ENCODE assay signal across 10 cellular contexts in genomic region chr5:81755320-81755719, GRCh38. TPM values are rescaled to one million over a fixed set of nuclear protein-coding genes. Genes with fewer than 3 reads are reported as not detected.
DNase-seq lines count a peak whose midpoint lies in the region; ATAC-seq and TF ChIP-seq lines count a peak whose summit lies in the region.
"Had no signal": no experiment of that assay in that cellular context is flagged by ENCODE, and none has a peak within 500 bp of the region (broad histone marks: within the 10 kb centered on the region; RNA-seq: fewer than 3 reads in every experiment).

No MANE protein-coding gene starts in this region.

- H3K9me3 ChIP-seq in Caco-2 (no peaks in the 10 kb centered on the region), PC-3 (ENCODE audit: low read length) (no peaks in the 10 kb centered on the region), fibroblast of lung (ENCODE audit: control insufficient read depth, insufficient read depth, low read depth, low read length) (no peaks in the 10 kb centered on the region), parathyroid adenoma (ENCODE audit: control insufficient read depth, low read length) (no peaks in the 10 kb centered on the region)

- no peak overlapping the region for H3K9ac ChIP-seq in PC-3 (ENCODE audit: low read length)
- H3K9ac ChIP-seq in fibroblast of lung (ENCODE audit: insufficient read depth, low read length) = no peak overlapping the region
- no peak overlapping the region for H3K9ac ChIP-seq in parathyroid adenoma

- no peaks in the 10 kb centered on the region for H4K20me1 ChIP-seq in PC-3 (ENCODE audit: low read length)
- H4K20me1 ChIP-seq in fibroblast of lung (ENCODE audit: control insufficient read depth, extremely low read depth, insufficient read depth, low read length) = no peaks in the 10 kb centered on the region

- H3K27ac ChIP-seq in PC-3 (ENCODE audit: low read length) (peak overlapping the region; percentile 13; the same call in 1 of the 2 replicates), fibroblast of lung (ENCODE audit: insufficient read depth, low read length) (no peak overlapping the region), parathyroid adenoma (peak overlapping the region; percentile 51)

- ATAC-seq in PC-3 = peak; percentile 33
- no peak for ATAC-seq in stimulated activated effector memory CD8-positive, alpha-beta T cell treated with anti-CD3 and anti-CD28 coated beads, Interleukin-12 subunit alpha, Interleukin-12 subunit beta, amount 100 ng/mL, for 72 hours

- H3K9me3 Mint-ChIP-seq in Caco-2 (ENCODE audit: unreplicated experiment) = no peaks in the 10 kb centered on the region
- H3K9me3 Mint-ChIP-seq in stimulated activated effector memory CD8-positive, alpha-beta T cell treated with anti-CD3 and anti-CD28 coated beads, Interleukin-12 subunit alpha, Interleukin-12 subunit beta, amount 100 ng/mL, for 72 hours = no peaks in the 10 kb centered on the region
- H3K9me3 Mint-ChIP-seq: dendritic cell treated with granulocyte-macrophage colony-stimulating factor and Interleukin-4, amounts not matched to agents 40 ng/mL and 50 ng/mL, for 4 days had no signal

- H3K4me3 ChIP-seq in Caco-2 (ENCODE audit: low read depth, low read length) (no peak overlapping the region), PC-3 (ENCODE audit: low read length) (no peak overlapping the region), fibroblast of lung (replicated peaks in 1 of 4; ENCODE audit: control extremely low read depth in 1 of 4, insufficient read depth in 1 of 4, low read depth in 3 of 4, low read length in 4 of 4) (no peak overlapping the region), parathyroid adenoma (ENCODE audit: low read depth, low read length) (peak overlapping the region; percentile 29)

- no peaks in the 10 kb centered on the region for H3K27me3 Mint-ChIP-seq in Caco-2 (ENCODE audit: insufficient read depth, unreplicated experiment)

- H3K4me1 Mint-ChIP-seq in Caco-2 (ENCODE audit: low read depth, unreplicated experiment) = peaks cover 14% of the 10 kb centered on the region
- peaks cover 7% of the 10 kb centered on the region for H3K4me1 Mint-ChIP-seq in stimulated activated effector memory CD8-positive, alpha-beta T cell treated with anti-CD3 and anti-CD28 coated beads, Interleukin-12 subunit alpha, Interleukin-12 subunit beta, amount 100 ng/mL, for 72 hours

- CTCF ChIA-PET in Caco-2 (lab: Charles Lee) (interaction anchor here (0.8 to 1.9 kb wide), 3 partner anchors 83 to 410 kb away, joined by 3 to 8 read pairs (median 3); no protein-coding TSS in a partner anchor), PC-3 (lab: Charles Lee) (interaction anchor here (1.0 kb wide), 1 partner anchor 410 kb away, joined by 3 read pairs; no protein-coding TSS in a partner anchor)

- H3K79me2 ChIP-seq in PC-3 (ENCODE audit: low read length) = no peaks in the 10 kb centered on the region
- H3K79me2 ChIP-seq in fibroblast of lung (ENCODE audit: control insufficient read depth, insufficient read depth, low read length) = no peaks in the 10 kb centered on the region
- H3K79me2 ChIP-seq in parathyroid adenoma = no peaks in the 10 kb centered on the region

- H3K36me3 ChIP-seq in Caco-2 (ENCODE audit: control insufficient read depth, insufficient read depth, low read length) (no peaks in the 10 kb centered on the region), PC-3 (ENCODE audit: low read depth, low read length) (no peaks in the 10 kb centered on the region), fibroblast of lung (ENCODE audit: control insufficient read depth, insufficient read depth, low read length) (no peaks in the 10 kb centered on the region), parathyroid adenoma (ENCODE audit: control insufficient read depth, insufficient read depth, low read length) (no peaks in the 10 kb centered on the region)

- H3K27me3 ChIP-seq in Caco-2 (replicated peaks; ENCODE audit: control insufficient read depth, insufficient read depth, low read length) (no peaks in the 10 kb centered on the region), PC-3 (ENCODE audit: low read length) (no peaks in the 10 kb centered on the region), fibroblast of lung (ENCODE audit: control insufficient read depth, insufficient read depth, low read length) (no peaks in the 10 kb centered on the region), parathyroid adenoma (ENCODE audit: control insufficient read depth, insufficient read depth, low read length) (no peaks in the 10 kb centered on the region)

- POLR2A ChIA-PET in Caco-2 (lab: Charles Lee) = interaction anchor here (1.8 kb wide), 1 partner anchor 97 kb away, joined by 12 read pairs; no protein-coding TSS in a partner anchor
- POLR2A ChIA-PET in PC-3 (lab: Charles Lee; ENCODE audit: unreplicated experiment) = interaction anchor here (0.6 kb wide), 1 partner anchor 41 kb away, joined by 3 read pairs; no protein-coding TSS in a partner anchor

- intact Hi-C loops in Caco-2 (cut with micrococcal nuclease; ENCODE audit: unreplicated experiment) = loop anchor here (1.0 to 2.0 kb wide), 2 partner anchors 29 to 96 kb away; no protein-coding TSS in a partner anchor
- intact Hi-C loops in PC-3 (cut with micrococcal nuclease) = loop anchor here (1.0 kb wide), 2 partner anchors 14 to 96 kb away; no protein-coding TSS in a partner anchor

- peak overlapping the region; percentile 49 for H3K4me3 Mint-ChIP-seq in Caco-2 (ENCODE audit: unreplicated experiment)
- H3K4me3 Mint-ChIP-seq in stimulated activated effector memory CD8-positive, alpha-beta T cell treated with anti-CD3 and anti-CD28 coated beads, Interleukin-12 subunit alpha, Interleukin-12 subunit beta, amount 100 ng/mL, for 72 hours = no peak overlapping the region
- H3K4me3 Mint-ChIP-seq: dendritic cell treated with granulocyte-macrophage colony-stimulating factor and Interleukin-4, amounts not matched to agents 40 ng/mL and 50 ng/mL, for 4 days had no signal

- BruUV-seq in Caco-2 (replicated peaks; lab: Mats Ljungman, UMichigan) (no TSS peak), PC-3 (replicated peaks; lab: Mats Ljungman, UMichigan) (no TSS peak)

- H3K9me2 ChIP-seq in PC-3 (replicated peaks; ENCODE audit: low read length) = no peaks in the 10 kb centered on the region

- H3F3A ChIP-seq in PC-3 (ENCODE audit: low read length, unreplicated experiment) = no peaks in the 10 kb centered on the region

- H3K4me1 ChIP-seq in Caco-2 = peaks cover 23% of the 10 kb centered on the region
- H3K4me1 ChIP-seq in PC-3 (ENCODE audit: insufficient read depth, low read length) = peaks cover 18% of the 10 kb centered on the region
- peaks cover 7% of the 10 kb centered on the region for H3K4me1 ChIP-seq in fibroblast of lung (ENCODE audit: control insufficient read depth, extremely low read depth, insufficient read depth, low read length)
- H3K4me1 ChIP-seq in parathyroid adenoma = peaks cover 14% of the 10 kb centered on the region

- DNase-seq in Caco-2 = peak; percentile 64 to 69
- peak; percentile 88 for DNase-seq in PC-3
- DNase-seq in fibroblast of lung (ENCODE audit: low read depth in 2 of 2) = peak; percentile 79 to 94
- DNase-seq in middle frontal gyrus (ENCODE audit: extremely low spot score, low spot score) = no peak
- no peak for DNase-seq in NCI-H1092 (lab: John Stamatoyannopoulos, UW)
- DNase-seq in stimulated activated effector memory CD8-positive, alpha-beta T cell treated with anti-CD3 and anti-CD28 coated beads, Interleukin-12 subunit alpha, Interleukin-12 subunit beta, amount 100 ng/mL, for 72 hours (ENCODE audit: low spot score in 2 of 2) = no peak
- no peak for DNase-seq in NCI-H2171 (lab: John Stamatoyannopoulos, UW)
- DNase-seq: SHP77 had no signal

- H3K4me2 ChIP-seq in PC-3 (ENCODE audit: low read length) (peak overlapping the region; percentile 63), fibroblast of lung (ENCODE audit: extremely low read depth, insufficient read depth, low read length) (peak overlapping the region; percentile 76), parathyroid adenoma (ENCODE audit: low read length) (peak overlapping the region; percentile 57)

- H2AFZ ChIP-seq in PC-3 (ENCODE audit: low read length) = no peak overlapping the region; the same call in 1 of the 2 replicates
- H2AFZ ChIP-seq in fibroblast of lung (ENCODE audit: low read length) = no peak overlapping the region
- H2AFZ ChIP-seq in parathyroid adenoma = peak overlapping the region; percentile 59

- H3K36me3 Mint-ChIP-seq in Caco-2 (ENCODE audit: insufficient read depth, unreplicated experiment) = no peaks in the 10 kb centered on the region
- H3K36me3 Mint-ChIP-seq in stimulated activated effector memory CD8-positive, alpha-beta T cell treated with anti-CD3 and anti-CD28 coated beads, Interleukin-12 subunit alpha, Interleukin-12 subunit beta, amount 100 ng/mL, for 72 hours = peaks cover 7% of the 10 kb centered on the region

- TF ChIP-seq CTCF in Caco-2 (IDR thresholded peaks at IDR 0.05; ENCODE audit: insufficient read depth in 1 of 2, low read depth in 1 of 2, low read length in 1 of 2, severe bottlenecking in 1 of 2, unreplicated experiment in 1 of 2) (no peak), PC-3 (conservative IDR thresholded peaks at IDR 0.05; ENCODE audit: low read depth, low read length) (no peak), fibroblast of lung (conservative IDR thresholded peaks at IDR 0.05 in 1 of 2, IDR thresholded peaks at IDR 0.05 in 1 of 2; ENCODE audit: low read depth in 1 of 2, low read length in 2 of 2) (no peak), parathyroid adenoma (IDR thresholded peaks at IDR 0.05) (no peak)

- peak overlapping the region; percentile 57 for H3K27ac Mint-ChIP-seq in Caco-2 (ENCODE audit: unreplicated experiment)
- H3K27ac Mint-ChIP-seq in stimulated activated effector memory CD8-positive, alpha-beta T cell treated with anti-CD3 and anti-CD28 coated beads, Interleukin-12 subunit alpha, Interleukin-12 subunit beta, amount 100 ng/mL, for 72 hours = no peak overlapping the region
- H3K27ac Mint-ChIP-seq: dendritic cell treated with granulocyte-macrophage colony-stimulating factor and Interleukin-4, amounts not matched to agents 40 ng/mL and 50 ng/mL, for 4 days had no signal

RNA-seq across cellular contexts. Expression of gene SSBP2, which starts 4.4 kb away (rescaled TPM):
- 2.5 and 3.3 TPM in 2 replicates for total RNA-seq in Caco-2 (2022)
- 5.8 and 9.0 TPM in 2 replicates for total RNA-seq in PC-3 (2014; rRNA removed)
- total RNA-seq in fibroblast of lung = 30.8 and 44.4 TPM in 2 replicates
- polyA plus RNA-seq in fibroblast of lung = 47.5 and 63.1 TPM in 2 replicates
- 33.1 and 46.6 TPM in 2 replicates for polyA plus RNA-seq in fibroblast of lung (2012)
- 40.9 and 75.2 TPM in 2 replicates for polyA minus RNA-seq in fibroblast of lung (ENCODE audit: low replicate concordance)

Comparison
In these comparisons a context has a peak if more than half of its experiments do, and no peak if none do; other contexts are left out.
1. DNase-seq: peak in Caco-2 (2 of 2), PC-3 (single experiment) and fibroblast of lung (2 of 2); none in middle frontal gyrus (single experiment), NCI-H1092 (single experiment), stimulated activated effector memory CD8-positive, alpha-beta T cell treated with anti-CD3 and anti-CD28 coated beads, Interleukin-12 subunit alpha, Interleukin-12 subunit beta, amount 100 ng/mL, for 72 hours (0 of 2) and NCI-H2171 (single experiment).
2. Peak in every context shown above with its lines, with median percentiles within 50 percentile points of each other: H3K4me2 ChIP-seq.